ENCODE assay signal across 2 cellular contexts in the genomic region with DNA sequence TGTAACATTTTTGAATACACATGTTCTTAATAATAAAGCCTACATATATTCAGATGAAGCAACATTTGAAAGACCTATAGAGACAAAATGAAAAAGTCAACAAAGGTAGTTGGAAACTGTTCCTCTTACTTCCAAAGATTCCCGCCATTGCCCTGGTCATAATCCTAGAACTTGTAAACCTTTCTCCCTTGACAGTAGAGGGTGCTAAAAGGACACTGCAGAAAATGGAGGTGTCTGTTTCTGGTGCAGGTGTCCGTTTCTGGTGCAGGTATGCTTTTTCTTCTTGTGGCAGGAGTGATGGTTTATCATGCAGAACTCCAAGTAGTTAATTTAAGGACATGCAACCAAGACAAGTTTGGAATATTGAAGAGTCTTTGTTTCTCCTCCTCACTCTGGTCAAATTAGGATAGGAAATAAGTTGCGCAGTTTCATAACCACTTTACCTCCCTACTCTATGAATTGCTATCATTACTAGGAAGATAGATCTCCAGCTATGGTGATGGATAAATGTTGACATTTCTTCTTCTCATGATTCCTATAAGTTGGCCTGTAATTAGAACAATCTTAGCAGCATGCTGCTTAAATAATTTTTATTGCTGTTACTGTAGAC.
A peak's percentile ranks its signal among the peaks of the same experiment; 100 is the strongest.
TF ChIP-seq lines count a peak whose summit lies in the region.

No MANE protein-coding gene starts in this region.

TF ChIP-seq in Ishikawa, 13 proteins besides CTCF, POLR2A, EP300 and RAD21 (continued from another document):
- TF ChIP-seq, protein P1, sequence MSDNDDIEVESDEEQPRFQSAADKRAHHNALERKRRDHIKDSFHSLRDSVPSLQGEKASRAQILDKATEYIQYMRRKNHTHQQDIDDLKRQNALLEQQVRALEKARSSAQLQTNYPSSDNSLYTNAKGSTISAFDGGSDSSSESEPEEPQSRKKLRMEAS (IDR thresholded peaks at IDR 0.05) = no peak
- TF ChIP-seq, protein P2, sequence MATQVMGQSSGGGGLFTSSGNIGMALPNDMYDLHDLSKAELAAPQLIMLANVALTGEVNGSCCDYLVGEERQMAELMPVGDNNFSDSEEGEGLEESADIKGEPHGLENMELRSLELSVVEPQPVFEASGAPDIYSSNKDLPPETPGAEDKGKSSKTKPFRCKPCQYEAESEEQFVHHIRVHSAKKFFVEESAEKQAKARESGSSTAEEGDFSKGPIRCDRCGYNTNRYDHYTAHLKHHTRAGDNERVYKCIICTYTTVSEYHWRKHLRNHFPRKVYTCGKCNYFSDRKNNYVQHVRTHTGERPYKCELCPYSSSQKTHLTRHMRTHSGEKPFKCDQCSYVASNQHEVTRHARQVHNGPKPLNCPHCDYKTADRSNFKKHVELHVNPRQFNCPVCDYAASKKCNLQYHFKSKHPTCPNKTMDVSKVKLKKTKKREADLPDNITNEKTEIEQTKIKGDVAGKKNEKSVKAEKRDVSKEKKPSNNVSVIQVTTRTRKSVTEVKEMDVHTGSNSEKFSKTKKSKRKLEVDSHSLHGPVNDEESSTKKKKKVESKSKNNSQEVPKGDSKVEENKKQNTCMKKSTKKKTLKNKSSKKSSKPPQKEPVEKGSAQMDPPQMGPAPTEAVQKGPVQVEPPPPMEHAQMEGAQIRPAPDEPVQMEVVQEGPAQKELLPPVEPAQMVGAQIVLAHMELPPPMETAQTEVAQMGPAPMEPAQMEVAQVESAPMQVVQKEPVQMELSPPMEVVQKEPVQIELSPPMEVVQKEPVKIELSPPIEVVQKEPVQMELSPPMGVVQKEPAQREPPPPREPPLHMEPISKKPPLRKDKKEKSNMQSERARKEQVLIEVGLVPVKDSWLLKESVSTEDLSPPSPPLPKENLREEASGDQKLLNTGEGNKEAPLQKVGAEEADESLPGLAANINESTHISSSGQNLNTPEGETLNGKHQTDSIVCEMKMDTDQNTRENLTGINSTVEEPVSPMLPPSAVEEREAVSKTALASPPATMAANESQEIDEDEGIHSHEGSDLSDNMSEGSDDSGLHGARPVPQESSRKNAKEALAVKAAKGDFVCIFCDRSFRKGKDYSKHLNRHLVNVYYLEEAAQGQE (IDR thresholded peaks at IDR 0.05; ENCODE audit: low read depth) = no peak
- TF ChIP-seq TCF12 (IDR thresholded peaks at IDR 0.05; ENCODE audit: low read depth) = no peak
TF ChIP-seq in Ishikawa: peak in this region for 0.

TF ChIP-seq in HepG2, 621 proteins besides CTCF, POLR2A, EP300 and RAD21 (continued from another document):
- TF ChIP-seq, protein P3, sequence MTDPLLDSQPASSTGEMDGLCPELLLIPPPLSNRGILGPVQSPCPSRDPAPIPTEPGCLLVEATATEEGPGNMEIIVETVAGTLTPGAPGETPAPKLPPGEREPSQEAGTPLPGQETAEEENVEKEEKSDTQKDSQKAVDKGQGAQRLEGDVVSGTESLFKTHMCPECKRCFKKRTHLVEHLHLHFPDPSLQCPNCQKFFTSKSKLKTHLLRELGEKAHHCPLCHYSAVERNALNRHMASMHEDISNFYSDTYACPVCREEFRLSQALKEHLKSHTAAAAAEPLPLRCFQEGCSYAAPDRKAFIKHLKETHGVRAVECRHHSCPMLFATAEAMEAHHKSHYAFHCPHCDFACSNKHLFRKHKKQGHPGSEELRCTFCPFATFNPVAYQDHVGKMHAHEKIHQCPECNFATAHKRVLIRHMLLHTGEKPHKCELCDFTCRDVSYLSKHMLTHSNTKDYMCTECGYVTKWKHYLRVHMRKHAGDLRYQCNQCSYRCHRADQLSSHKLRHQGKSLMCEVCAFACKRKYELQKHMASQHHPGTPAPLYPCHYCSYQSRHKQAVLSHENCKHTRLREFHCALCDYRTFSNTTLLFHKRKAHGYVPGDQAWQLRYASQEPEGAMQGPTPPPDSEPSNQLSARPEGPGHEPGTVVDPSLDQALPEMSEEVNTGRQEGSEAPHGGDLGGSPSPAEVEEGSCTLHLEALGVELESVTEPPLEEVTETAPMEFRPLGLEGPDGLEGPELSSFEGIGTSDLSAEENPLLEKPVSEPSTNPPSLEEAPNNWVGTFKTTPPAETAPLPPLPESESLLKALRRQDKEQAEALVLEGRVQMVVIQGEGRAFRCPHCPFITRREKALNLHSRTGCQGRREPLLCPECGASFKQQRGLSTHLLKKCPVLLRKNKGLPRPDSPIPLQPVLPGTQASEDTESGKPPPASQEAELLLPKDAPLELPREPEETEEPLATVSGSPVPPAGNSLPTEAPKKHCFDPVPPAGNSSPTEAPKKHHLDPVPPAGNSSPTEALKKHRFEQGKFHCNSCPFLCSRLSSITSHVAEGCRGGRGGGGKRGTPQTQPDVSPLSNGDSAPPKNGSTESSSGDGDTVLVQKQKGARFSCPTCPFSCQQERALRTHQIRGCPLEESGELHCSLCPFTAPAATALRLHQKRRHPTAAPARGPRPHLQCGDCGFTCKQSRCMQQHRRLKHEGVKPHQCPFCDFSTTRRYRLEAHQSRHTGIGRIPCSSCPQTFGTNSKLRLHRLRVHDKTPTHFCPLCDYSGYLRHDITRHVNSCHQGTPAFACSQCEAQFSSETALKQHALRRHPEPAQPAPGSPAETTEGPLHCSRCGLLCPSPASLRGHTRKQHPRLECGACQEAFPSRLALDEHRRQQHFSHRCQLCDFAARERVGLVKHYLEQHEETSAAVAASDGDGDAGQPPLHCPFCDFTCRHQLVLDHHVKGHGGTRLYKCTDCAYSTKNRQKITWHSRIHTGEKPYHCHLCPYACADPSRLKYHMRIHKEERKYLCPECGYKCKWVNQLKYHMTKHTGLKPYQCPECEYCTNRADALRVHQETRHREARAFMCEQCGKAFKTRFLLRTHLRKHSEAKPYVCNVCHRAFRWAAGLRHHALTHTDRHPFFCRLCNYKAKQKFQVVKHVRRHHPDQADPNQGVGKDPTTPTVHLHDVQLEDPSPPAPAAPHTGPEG (CRISPR knock-in tag; IDR thresholded peaks at IDR 0.05) = no peak
- TF ChIP-seq STAG1 (CRISPR knock-in tag; IDR thresholded peaks at IDR 0.05) = peak; percentile 79
- TF ChIP-seq NFE2L2 (IDR thresholded peaks at IDR 0.05; ENCODE audit: low read length) = no peak
- peak; percentile 55 for TF ChIP-seq SMC3 (IDR thresholded peaks at IDR 0.05; ENCODE audit: low read length)
